Comparison of ENCODE assay signal across 1 cellular context in the genomic region with DNA sequence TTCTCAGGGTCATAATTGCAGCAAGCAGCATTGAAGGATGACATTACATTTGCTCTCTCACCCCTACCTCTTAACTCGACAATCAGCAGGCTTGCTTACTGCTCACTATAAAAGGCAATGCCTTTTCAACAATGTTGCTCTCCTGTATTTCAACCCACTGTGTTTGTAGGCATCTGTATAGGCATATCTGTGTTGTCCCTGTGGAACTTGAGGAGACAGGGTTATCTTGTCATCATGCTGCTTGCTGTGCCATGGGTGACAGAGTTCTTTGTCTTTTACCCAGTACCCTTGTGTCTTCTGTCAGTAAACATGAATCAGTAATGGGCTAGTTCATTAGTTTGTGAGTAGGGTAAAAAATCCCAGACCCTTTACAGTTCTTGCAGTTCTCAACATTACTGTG.
TF ChIP-seq lines count a peak whose summit lies in the region.

No MANE protein-coding gene starts in this region.

TF ChIP-seq in H1, 55 proteins besides CTCF, POLR2A, EP300 and RAD21 (continued from another document):
- TF ChIP-seq, protein P1, sequence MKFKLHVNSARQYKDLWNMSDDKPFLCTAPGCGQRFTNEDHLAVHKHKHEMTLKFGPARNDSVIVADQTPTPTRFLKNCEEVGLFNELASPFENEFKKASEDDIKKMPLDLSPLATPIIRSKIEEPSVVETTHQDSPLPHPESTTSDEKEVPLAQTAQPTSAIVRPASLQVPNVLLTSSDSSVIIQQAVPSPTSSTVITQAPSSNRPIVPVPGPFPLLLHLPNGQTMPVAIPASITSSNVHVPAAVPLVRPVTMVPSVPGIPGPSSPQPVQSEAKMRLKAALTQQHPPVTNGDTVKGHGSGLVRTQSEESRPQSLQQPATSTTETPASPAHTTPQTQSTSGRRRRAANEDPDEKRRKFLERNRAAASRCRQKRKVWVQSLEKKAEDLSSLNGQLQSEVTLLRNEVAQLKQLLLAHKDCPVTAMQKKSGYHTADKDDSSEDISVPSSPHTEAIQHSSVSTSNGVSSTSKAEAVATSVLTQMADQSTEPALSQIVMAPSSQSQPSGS (IDR thresholded peaks at IDR 0.05; ENCODE audit: low read length): no peak
- TF ChIP-seq SP4 (IDR thresholded peaks at IDR 0.05; ENCODE audit: low read length) (no peak), SP2 (IDR thresholded peaks at IDR 0.05; ENCODE audit: low read length) (no peak), CREB1 (IDR thresholded peaks at IDR 0.05) (no peak), RNF2 (IDR thresholded peaks at IDR 0.05; ENCODE audit: borderline replicate concordance, low read depth, low read length, missing control alignments, poor library complexity, severe bottlenecking) (no peak)
TF ChIP-seq in H1: peak in this region for 0.
